ENCODE assay signal across 8 cellular contexts in genomic region chr7:2710256-2710655, GRCh38. TPM values are rescaled to one million over a fixed set of nuclear protein-coding genes. Genes with fewer than 3 reads are reported as not detected.
A peak's percentile ranks its signal among the peaks of the same experiment; 100 is the strongest.
DNase-seq lines count a peak whose midpoint lies in the region; ATAC-seq lines count a peak whose summit lies in the region.

No MANE protein-coding gene starts in this region.

- peaks cover 0 to 6% (median 0%) of the 10 kb centered on the region in 5 donors for H3K9me3 ChIP-seq in subcutaneous abdominal adipose tissue (ENCODE audit: control insufficient read depth in 5 of 5, low read length in 5 of 5)

- H3K4me3 Mint-ChIP-seq in activated naive CD8-positive, alpha-beta T cell: peak overlapping the region; percentile 46
- H3K4me3 Mint-ChIP-seq in activated naive CD8-positive, alpha-beta T cell treated with anti-CD3 and anti-CD28 coated beads for 36 hours: no peak overlapping the region

- H3K27me3 Mint-ChIP-seq in activated naive CD8-positive, alpha-beta T cell: no peaks in the 10 kb centered on the region
- peaks cover 56% of the 10 kb centered on the region for H3K27me3 Mint-ChIP-seq in activated naive CD8-positive, alpha-beta T cell treated with anti-CD3 and anti-CD28 coated beads for 36 hours

- peaks cover 40% of the 10 kb centered on the region for H3K4me1 Mint-ChIP-seq in activated naive CD8-positive, alpha-beta T cell (ENCODE audit: low read depth)
- peaks cover 29% of the 10 kb centered on the region for H3K4me1 Mint-ChIP-seq in activated naive CD8-positive, alpha-beta T cell treated with anti-CD3 and anti-CD28 coated beads for 36 hours

- H3K4me3 ChIP-seq in subcutaneous abdominal adipose tissue (ENCODE audit: low read depth in 1 of 5, low read length in 5 of 5): peak overlapping the region; percentile 46 to 61 (median 48)

- H3K9ac ChIP-seq in subcutaneous abdominal adipose tissue (ENCODE audit: low read length in 5 of 5): peak overlapping the region in 1 of 5 donors; percentile 54

- DNase-seq in activated naive CD8-positive, alpha-beta T cell treated with anti-CD3 and anti-CD28 coated beads for 36 hours: no peak
- peak; percentile 40 for DNase-seq in activated gamma-delta T cell treated with Interleukin-2 at 50 U/mL for 16 hours
- no peak for DNase-seq in kidney glomerular epithelial cell (lab: John Stamatoyannopoulos, UW)
- DNase-seq in GF-D8 (lab: John Stamatoyannopoulos, UW): no peak
- no peak for DNase-seq in NCI-H1436 treated with DMSO at 0.1 percent for 48 hours (lab: John Stamatoyannopoulos, UW)

- peak; percentile 30 for ATAC-seq in HG03558 (IDR thresholded peaks at IDR 0.05; ENCODE audit: extremely low read depth, unreplicated experiment)

- peaks cover 0 to 8% (median 0%) of the 10 kb centered on the region in 5 donors for H3K27me3 ChIP-seq in subcutaneous abdominal adipose tissue (ENCODE audit: control insufficient read depth in 5 of 5, insufficient read depth in 4 of 5, low read length in 5 of 5)

- peaks cover 0 to 4% (median 0%) of the 10 kb centered on the region in 5 donors for H3K36me3 ChIP-seq in subcutaneous abdominal adipose tissue (ENCODE audit: control insufficient read depth in 5 of 5, insufficient read depth in 5 of 5, low read length in 5 of 5)

- no peak overlapping the region for H3K27ac ChIP-seq in subcutaneous abdominal adipose tissue (ENCODE audit: low read depth, low read length)

- no peak overlapping the region for H3K27ac Mint-ChIP-seq in activated naive CD8-positive, alpha-beta T cell
- H3K27ac Mint-ChIP-seq in activated naive CD8-positive, alpha-beta T cell treated with anti-CD3 and anti-CD28 coated beads for 36 hours: no peak overlapping the region

- no peaks in the 10 kb centered on the region for H3K9me3 Mint-ChIP-seq in activated naive CD8-positive, alpha-beta T cell (ENCODE audit: low read depth)
- no peaks in the 10 kb centered on the region for H3K9me3 Mint-ChIP-seq in activated naive CD8-positive, alpha-beta T cell treated with anti-CD3 and anti-CD28 coated beads for 36 hours

- peaks cover 0 to 39% (median 14%) of the 10 kb centered on the region in 5 donors for H3K4me1 ChIP-seq in subcutaneous abdominal adipose tissue (ENCODE audit: control insufficient read depth in 5 of 5, insufficient read depth in 5 of 5, low read length in 5 of 5)

- no peaks in the 10 kb centered on the region for H3K36me3 Mint-ChIP-seq in activated naive CD8-positive, alpha-beta T cell
- no peaks in the 10 kb centered on the region for H3K36me3 Mint-ChIP-seq in activated naive CD8-positive, alpha-beta T cell treated with anti-CD3 and anti-CD28 coated beads for 36 hours

RNA-seq across cellular contexts. Expression of gene AMZ1, which starts 22.3 kb away (rescaled TPM):
- under 1 TPM in 1 of 2 experiments, not detected in 1; 0.04 TPM for total RNA-seq in activated naive CD8-positive, alpha-beta T cell treated with anti-CD3 and anti-CD28 coated beads for 36 hours
